ENCODE assay signal across 24 cellular contexts in the genomic region with DNA sequence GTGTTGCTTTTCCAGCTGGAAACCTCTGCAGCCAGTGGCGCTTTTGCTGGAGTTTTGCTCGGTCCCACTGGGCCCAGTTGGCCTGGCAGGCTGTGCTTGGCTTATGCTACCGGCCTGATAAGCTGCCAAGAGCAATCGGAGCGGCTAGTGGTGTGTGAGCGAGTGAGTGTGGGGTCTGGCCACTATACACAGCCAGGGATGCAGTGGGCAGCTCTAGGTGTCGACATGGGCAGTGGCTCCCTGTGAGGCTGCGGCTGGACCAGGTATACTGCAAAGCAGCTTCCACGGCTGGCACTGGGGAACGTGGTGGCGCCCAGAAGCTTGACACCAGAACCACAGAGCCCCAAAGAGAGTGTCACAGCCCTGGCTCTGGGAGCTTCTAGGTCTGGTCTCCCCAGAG.
"Had no signal": no experiment of that assay in that cellular context is flagged by ENCODE, and none has a peak within 500 bp of the region (broad histone marks: within the 10 kb centered on the region; RNA-seq: fewer than 3 reads in every experiment).

No MANE protein-coding gene starts in this region.

- H3K27ac ChIP-seq: foreskin keratinocyte, pancreas, right lobe of liver, thoracic aorta, upper lobe of left lung had no signal

- H3K4me3 ChIP-seq: pancreas, right lobe of liver, thoracic aorta, upper lobe of left lung had no signal

- H3K27me3 ChIP-seq: foreskin keratinocyte, pancreas, right lobe of liver, upper lobe of left lung had no signal

- H3K4me1 Mint-ChIP-seq: activated B cell treated with CpG ODN at 0.5 μM for 24 hours; activated CD4-positive, alpha-beta T cell treated with anti-CD3 and anti-CD28 coated beads for 36 hours; activated naive CD8-positive, alpha-beta T cell treated with anti-CD3 and anti-CD28 coated beads for 36 hours; natural killer cell had no signal

- H3K27ac Mint-ChIP-seq: activated B cell treated with CpG ODN at 0.5 μM for 24 hours; activated CD4-positive, alpha-beta T cell treated with anti-CD3 and anti-CD28 coated beads for 36 hours; activated naive CD8-positive, alpha-beta T cell treated with anti-CD3 and anti-CD28 coated beads for 36 hours; dendritic cell treated with granulocyte-macrophage colony-stimulating factor and Interleukin-4, amounts not matched to agents 40 ng/mL and 50 ng/mL, for 4 days; mesothelial cell of epicardium; natural killer cell; T-helper 1 cell treated with Interleukin-12 subunit alpha and Interleukin-12 subunit beta and Interleukin-4 antibody, amounts not matched to agents 30 μg/mL and 1 μg/mL, for 36 hours had no signal

- ATAC-seq: activated CD4-positive, alpha-beta T cell treated with anti-CD3 and anti-CD28 coated beads for 36 hours; foreskin keratinocyte; natural killer cell; pancreas had no signal

- DNase-seq: activated B cell treated with CpG ODN at 0.5 μM for 24 hours; activated CD4-positive, alpha-beta T cell treated with anti-CD3 and anti-CD28 coated beads for 36 hours; activated CD4-positive, alpha-beta T cell treated with anti-CD3 and anti-CD28 coated beads, Interleukin-2, amount 50 U/mL, for 4 hours; activated CD8-positive, alpha-beta memory T cell treated with anti-CD3 and anti-CD28 coated beads, Interleukin-2, amount 50 U/mL, for 48 hours; activated naive CD4-positive, alpha-beta T cell treated with Interleukin-2 at 50 U/mL for 16 hours; activated naive CD8-positive, alpha-beta T cell treated with anti-CD3 and anti-CD28 coated beads for 36 hours; activated T-cell treated with anti-CD3 and anti-CD28 coated beads, Interleukin-2, amount 50 U/mL, for 4 hours; effector CD8-positive, alpha-beta T cell; erythroblast; foreskin keratinocyte; hippocampal formation; mammary epithelial cell; natural killer cell; small intestine; stimulated activated CD4-positive, alpha-beta T cell treated with anti-CD3 and anti-CD28 coated beads, Interleukin-15, amount 100 ng/mL, for 24 hours; stimulated activated naive CD4-positive, alpha-beta T cell; T1000 had no signal

- H3K27me3 Mint-ChIP-seq: activated B cell treated with CpG ODN at 0.5 μM for 24 hours; activated CD4-positive, alpha-beta T cell treated with anti-CD3 and anti-CD28 coated beads for 36 hours; activated naive CD8-positive, alpha-beta T cell treated with anti-CD3 and anti-CD28 coated beads for 36 hours; dendritic cell treated with granulocyte-macrophage colony-stimulating factor and Interleukin-4, amounts not matched to agents 40 ng/mL and 50 ng/mL, for 4 days had no signal

- H3K9me3 Mint-ChIP-seq: activated T-cell treated with anti-CD3 and anti-CD28 coated beads, Interleukin-2, amount 50 U/mL, for 4 hours had no signal

- H3K4me1 ChIP-seq: pancreas, right lobe of liver, upper lobe of left lung had no signal

- H3K36me3 ChIP-seq: pancreas, right lobe of liver, thoracic aorta, upper lobe of left lung had no signal

- H3K4me3 Mint-ChIP-seq: activated B cell treated with CpG ODN at 0.5 μM for 24 hours; activated CD4-positive, alpha-beta T cell treated with anti-CD3 and anti-CD28 coated beads for 36 hours; activated naive CD8-positive, alpha-beta T cell treated with anti-CD3 and anti-CD28 coated beads for 36 hours; activated T-cell treated with anti-CD3 and anti-CD28 coated beads, Interleukin-2, amount 50 U/mL, for 4 hours; dendritic cell treated with granulocyte-macrophage colony-stimulating factor and Interleukin-4, amounts not matched to agents 40 ng/mL and 50 ng/mL, for 4 days; mesothelial cell of epicardium; natural killer cell; T-helper 1 cell treated with Interleukin-12 subunit alpha and Interleukin-12 subunit beta and Interleukin-4 antibody, amounts not matched to agents 30 μg/mL and 1 μg/mL, for 36 hours had no signal

- H3K36me3 Mint-ChIP-seq: activated naive CD8-positive, alpha-beta T cell treated with anti-CD3 and anti-CD28 coated beads for 36 hours; mesothelial cell of epicardium; natural killer cell had no signal

- H3K9me3 ChIP-seq: pancreas, right lobe of liver, upper lobe of left lung had no signal
